8 cellular contexts compared by ENCODE assay signal in the genomic region with DNA sequence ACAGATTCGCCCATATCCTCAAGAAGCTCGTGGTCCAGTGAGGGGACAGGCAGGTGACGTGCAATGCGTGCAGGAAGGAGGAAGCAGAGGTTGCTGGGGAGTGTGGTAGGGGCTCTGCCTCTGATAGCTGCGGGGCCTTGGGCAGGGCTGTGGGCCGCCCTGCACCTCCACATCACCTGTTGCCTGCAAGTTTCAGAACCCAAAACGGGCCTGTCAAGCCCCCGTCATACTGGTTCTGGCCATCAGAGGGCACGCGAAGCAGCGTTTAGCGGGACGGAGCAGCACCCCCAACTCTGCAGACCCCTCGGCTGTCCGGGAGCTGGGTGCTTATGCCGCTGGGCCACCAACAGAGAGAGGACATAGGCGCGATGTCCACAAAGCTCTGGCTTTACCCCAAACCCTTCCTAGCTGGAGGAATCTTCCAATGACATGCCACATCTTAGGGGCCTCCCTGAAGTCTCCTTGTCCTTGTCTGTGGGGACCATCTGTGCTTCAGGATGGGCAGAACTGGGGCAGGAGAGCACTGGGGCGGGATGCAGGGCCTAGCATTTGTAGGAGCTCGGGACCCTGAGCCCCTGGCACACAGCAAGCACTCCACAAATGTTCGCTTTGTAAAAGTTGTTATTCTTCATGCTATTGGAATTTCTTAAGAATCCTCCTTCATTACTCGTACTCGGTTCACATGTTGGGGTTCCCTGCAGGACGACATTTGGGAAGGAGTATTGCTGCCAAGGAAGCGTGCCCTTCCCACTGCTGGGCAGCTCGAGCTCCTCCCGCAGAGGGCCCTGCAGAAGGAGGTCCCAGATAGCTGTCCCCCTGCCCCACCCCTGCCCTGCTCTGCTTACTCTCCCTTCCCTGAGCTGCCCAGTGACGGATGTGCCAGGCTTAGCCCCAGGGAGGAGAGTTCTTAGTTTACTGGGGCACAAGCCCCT.
DNase-seq lines count a peak whose midpoint lies in the region; ATAC-seq, FAIRE-seq and TF ChIP-seq lines count a peak whose summit lies in the region.

No MANE protein-coding gene starts in this region.

- peak; percentile 56 for DNase-seq in GM03348 (ENCODE audit: low spot score)
- DNase-seq in WERI-Rb-1 = no peak
- DNase-seq in epithelial cell of esophagus (ENCODE audit: low read depth) = no peak
- no peak for DNase-seq in progenitor cell of endocrine pancreas (ENCODE audit: low spot score, unreplicated experiment)
- DNase-seq in NCI-H2227 (lab: John Stamatoyannopoulos, UW; ENCODE audit: unreplicated experiment) = no peak
- no peak for DNase-seq in frontal cortex (ENCODE audit: low spot score in 2 of 2)

- FAIRE-seq in frontal cortex (lab: Jason Lieb, UNC) = no peak

- no peaks in the 10 kb centered on the region for H3K4me1 Mint-ChIP-seq in progenitor cell of endocrine pancreas (ENCODE audit: low read depth)

- no peak for ATAC-seq in HG03097 (IDR thresholded peaks at IDR 0.05; ENCODE audit: low FRiP score, unreplicated experiment)
- ATAC-seq in GM18873 (IDR thresholded peaks at IDR 0.05; ENCODE audit: low FRiP score, unreplicated experiment) = no peak

- no peak overlapping the region for H3K4me3 Mint-ChIP-seq in progenitor cell of endocrine pancreas (ENCODE audit: low read depth)

- peaks cover 43% of the 10 kb centered on the region for H3K27me3 Mint-ChIP-seq in progenitor cell of endocrine pancreas

- H3K9me3 Mint-ChIP-seq in progenitor cell of endocrine pancreas (ENCODE audit: low read depth) = no peaks in the 10 kb centered on the region

- H3K27me3 ChIP-seq in WERI-Rb-1 (ENCODE audit: insufficient read depth, low read depth, severe bottlenecking) = no peaks in the 10 kb centered on the region

- TF ChIP-seq CTCF in WERI-Rb-1 (IDR thresholded peaks at IDR 0.05; ENCODE audit: low read depth, low read length) (0 out of 2 replicates have a peak, but pooled peaks have one; percentile 18), epithelial cell of esophagus (IDR thresholded peaks at IDR 0.05; ENCODE audit: insufficient read depth, low read depth, low read length, missing control alignments) (peak; percentile 62), progenitor cell of endocrine pancreas (IDR thresholded peaks at IDR 0.05; ENCODE audit: unreplicated experiment) (peak; percentile 44)

- H3K4me3 ChIP-seq in WERI-Rb-1 (ENCODE audit: low read depth, low read length) (no peak overlapping the region), epithelial cell of esophagus (ENCODE audit: low read length) (no peak overlapping the region)

- no peak overlapping the region for H3K27ac ChIP-seq in WERI-Rb-1

- no peak overlapping the region for H3K27ac Mint-ChIP-seq in progenitor cell of endocrine pancreas

- H3K36me3 Mint-ChIP-seq in progenitor cell of endocrine pancreas (ENCODE audit: insufficient read depth) = no peaks in the 10 kb centered on the region

- no peaks in the 10 kb centered on the region for H3K9me3 ChIP-seq in WERI-Rb-1 (ENCODE audit: severe bottlenecking)

- H3K36me3 ChIP-seq in WERI-Rb-1 = no peaks in the 10 kb centered on the region
